In the genomic region with DNA sequence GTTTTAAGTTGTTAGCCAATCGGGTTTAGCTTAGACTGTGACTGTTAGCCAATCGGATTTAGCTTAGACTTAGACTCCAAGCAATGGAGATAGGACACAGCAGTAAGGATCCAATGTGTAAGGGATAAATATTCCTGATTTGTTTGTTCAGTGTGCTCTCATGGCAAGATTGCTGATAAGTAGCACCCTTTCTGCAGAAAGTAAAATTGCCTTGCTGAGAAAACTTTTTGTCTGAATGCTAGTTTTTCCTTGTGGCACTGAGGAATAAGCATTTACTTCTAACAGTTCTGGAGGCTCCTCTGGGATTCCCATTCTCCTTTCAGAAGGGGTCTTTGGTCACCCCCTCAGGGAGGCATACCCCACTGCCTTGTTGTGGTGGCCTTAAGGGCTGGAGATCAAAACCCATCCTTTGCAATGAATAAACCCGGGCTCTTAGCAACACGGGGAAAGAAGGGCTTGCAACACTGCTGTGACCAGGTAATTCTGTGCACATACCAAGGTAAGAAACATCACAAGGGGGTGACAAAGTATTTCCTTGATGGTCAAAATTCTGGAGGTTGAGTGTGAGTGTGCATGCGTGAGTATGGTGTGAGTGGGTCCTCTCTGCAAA, we compare ENCODE assay signal across 23 cellular contexts. TPM values are rescaled to one million over a fixed set of nuclear protein-coding genes. Genes with fewer than 3 reads are reported as not detected.
"Had no signal": no experiment of that assay in that cellular context is flagged by ENCODE, and none has a peak within 500 bp of the region (broad histone marks: within the 10 kb centered on the region; RNA-seq: fewer than 3 reads in every experiment).

No MANE protein-coding gene starts in this region.

- H3K27ac ChIP-seq: dorsolateral prefrontal cortex, esophagus squamous epithelium, gastroesophageal sphincter, psoas muscle, spleen, testis, tibial nerve had no signal

- ATAC-seq: gastroesophageal sphincter; left lobe of liver; naive thymus-derived CD4-positive, alpha-beta T cell; psoas muscle; sciatic nerve; stimulated activated naive B cell treated with anti-CD40 and anti-IgM and Interleukin-4, amounts not matched to agents 10 μg/mL and 1 μg/mL and 100 μg/mL, for 72 hours; stimulated activated naive CD8-positive, alpha-beta T cell treated with anti-CD3 and anti-CD28 coated beads, Interleukin-15, amount 100 ng/mL, for 72 hours had no signal

- H3K27me3 ChIP-seq: testis had no signal

- H3K9me3 ChIP-seq: testis had no signal

- H3K4me3 ChIP-seq: dorsolateral prefrontal cortex, esophagus squamous epithelium, gastroesophageal sphincter, psoas muscle, spleen, testis, tibial nerve had no signal

- H3K4me1 ChIP-seq: esophagus squamous epithelium, gastroesophageal sphincter, psoas muscle, spleen, testis, tibial nerve had no signal

- H3K4me1 Mint-ChIP-seq: naive thymus-derived CD4-positive, alpha-beta T cell; nephron progenitor cell; stimulated activated naive CD8-positive, alpha-beta T cell treated with anti-CD3 and anti-CD28 coated beads, Interleukin-15, amount 100 ng/mL, for 72 hours had no signal

- DNase-seq: cortex of kidney; dorsolateral prefrontal cortex; effector memory CD4-positive, alpha-beta T cell; esophagus squamous epithelium; foreskin fibroblast; glutamatergic neuron; islet precursor cell; mammary epithelial cell; naive thymus-derived CD4-positive, alpha-beta T cell; nephron progenitor cell; psoas muscle; retina; spleen; stimulated activated CD4-positive, alpha-beta T cell treated with anti-CD3 and anti-CD28 coated beads, Interleukin-15, amount 100 ng/mL, for 24 hours; stimulated activated CD4-positive, alpha-beta T cell treated with anti-CD3 and anti-CD28 coated beads, Interleukin-1b, Interleukin-23, amount 100 ng/mL, for 48 hours; stimulated activated CD4-positive, alpha-beta T cell treated with anti-CD3 and anti-CD28 coated beads, Interleukin-4, amount 100 ng/mL, for 24 hours; stimulated activated naive B cell treated with anti-CD40 and anti-IgM and Interleukin-4, amounts not matched to agents 10 μg/mL and 1 μg/mL and 100 μg/mL, for 72 hours; stimulated activated naive CD8-positive, alpha-beta T cell treated with anti-CD3 and anti-CD28 coated beads, Interleukin-15, amount 100 ng/mL, for 72 hours; testis had no signal

- H3K36me3 ChIP-seq: esophagus squamous epithelium, gastroesophageal sphincter, spleen, tibial nerve had no signal

- H3K4me3 Mint-ChIP-seq: naive thymus-derived CD4-positive, alpha-beta T cell; nephron progenitor cell; stimulated activated naive B cell treated with anti-CD40 and anti-IgM and Interleukin-4, amounts not matched to agents 10 μg/mL and 1 μg/mL and 100 μg/mL, for 72 hours; stimulated activated naive CD8-positive, alpha-beta T cell treated with anti-CD3 and anti-CD28 coated beads, Interleukin-15, amount 100 ng/mL, for 72 hours had no signal

- H3K27ac Mint-ChIP-seq: nephron progenitor cell; stimulated activated naive B cell treated with anti-CD40 and anti-IgM and Interleukin-4, amounts not matched to agents 10 μg/mL and 1 μg/mL and 100 μg/mL, for 72 hours; stimulated activated naive CD8-positive, alpha-beta T cell treated with anti-CD3 and anti-CD28 coated beads, Interleukin-15, amount 100 ng/mL, for 72 hours had no signal

RNA-seq across cellular contexts. Expression of a gene that starts 45.4 kb away (rescaled TPM):
- polyA plus RNA-seq: naive thymus-derived CD4-positive, alpha-beta T cell had no signal
